Comparison of ENCODE assay signal across 17 cellular contexts in the genomic region with DNA sequence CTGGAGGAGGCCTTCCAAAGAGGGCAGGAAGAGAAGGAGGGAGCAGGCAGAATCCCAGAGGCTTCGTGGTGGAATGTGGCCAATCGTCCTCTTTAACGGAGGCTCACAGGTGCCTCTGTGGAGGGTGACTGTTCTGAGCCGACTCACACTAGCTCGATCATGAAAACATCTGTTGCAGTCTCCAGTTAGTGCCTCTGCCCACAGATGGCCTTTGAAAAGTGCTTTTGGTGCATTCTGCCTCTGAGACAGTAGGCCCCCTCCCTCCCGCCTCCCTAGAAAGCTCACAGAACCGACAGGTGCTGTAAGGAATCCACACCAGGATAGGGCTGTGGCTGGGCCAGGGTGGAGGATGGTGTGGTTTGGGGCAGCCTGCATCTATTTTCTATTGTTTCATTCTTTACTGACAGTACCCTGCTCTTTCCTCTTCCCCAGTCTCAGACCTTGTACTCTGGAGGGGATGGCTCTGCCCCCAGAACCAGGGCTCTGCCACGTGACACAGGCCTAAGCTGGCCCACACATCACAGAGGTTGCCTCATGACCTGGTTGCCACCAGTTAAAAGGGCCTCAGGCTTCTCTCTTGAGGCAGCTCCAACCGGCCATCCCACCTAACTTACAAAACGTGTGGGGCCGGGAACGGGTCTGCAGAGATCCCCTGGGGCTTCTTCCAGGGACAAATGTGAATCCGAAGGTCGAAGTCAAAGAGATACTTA. TPM values are rescaled to one million over a fixed set of nuclear protein-coding genes. Genes with fewer than 3 reads are reported as not detected.
DNase-seq lines count a peak whose midpoint lies in the region; ATAC-seq, FAIRE-seq and TF ChIP-seq lines count a peak whose summit lies in the region.
"Had no signal": no experiment of that assay in that cellular context is flagged by ENCODE, and none has a peak within 500 bp of the region (broad histone marks: within the 10 kb centered on the region; RNA-seq: fewer than 3 reads in every experiment).

No MANE protein-coding gene starts in this region.

- H3K27me3 Mint-ChIP-seq in activated naive CD8-positive, alpha-beta T cell treated with anti-CD3 and anti-CD28 coated beads, Interleukin-2, amount 10 ng/mL, durations not matched to agents 7 days and 5 days: no peaks in the 10 kb centered on the region
- no peaks in the 10 kb centered on the region for H3K27me3 Mint-ChIP-seq in activated naive CD8-positive, alpha-beta T cell treated with anti-CD3 and anti-CD28 coated beads, Interleukin-2, amount 50 U/mL, for 24 hours
- H3K27me3 Mint-ChIP-seq in T-cell: no peaks in the 10 kb centered on the region
- H3K27me3 Mint-ChIP-seq: activated naive CD4-positive, alpha-beta T cell treated with anti-CD3 and anti-CD28 coated beads, Interleukin-2, amount 50 U/mL, for 24 hours; central memory CD8-positive, alpha-beta T cell had no signal

- H3K36me3 ChIP-seq in kidney (ENCODE audit: control insufficient read depth in 1 of 2, insufficient read depth in 2 of 2, low read length in 2 of 2) (no peaks in the 10 kb centered on the region), upper lobe of right lung (no peaks in the 10 kb centered on the region)
- H3K36me3 ChIP-seq: heart left ventricle had no signal

- H3K9me3 ChIP-seq in kidney (ENCODE audit: control insufficient read depth in 1 of 2, low read length in 2 of 2) (no peaks in the 10 kb centered on the region), upper lobe of right lung (no peaks in the 10 kb centered on the region)
- H3K9me3 ChIP-seq: Caco-2 had no signal

- H3K4me1 Mint-ChIP-seq in activated naive CD8-positive, alpha-beta T cell treated with anti-CD3 and anti-CD28 coated beads, Interleukin-2, amount 10 ng/mL, durations not matched to agents 7 days and 5 days: no peaks in the 10 kb centered on the region
- no peaks in the 10 kb centered on the region for H3K4me1 Mint-ChIP-seq in activated naive CD8-positive, alpha-beta T cell treated with anti-CD3 and anti-CD28 coated beads, Interleukin-2, amount 50 U/mL, for 24 hours
- no peaks in the 10 kb centered on the region for H3K4me1 Mint-ChIP-seq in T-cell
- H3K4me1 Mint-ChIP-seq: activated naive CD4-positive, alpha-beta T cell treated with anti-CD3 and anti-CD28 coated beads, Interleukin-2, amount 50 U/mL, for 24 hours; central memory CD8-positive, alpha-beta T cell had no signal

- no peak overlapping the region for H3K27ac Mint-ChIP-seq in activated naive CD8-positive, alpha-beta T cell treated with anti-CD3 and anti-CD28 coated beads, Interleukin-2, amount 10 ng/mL, durations not matched to agents 7 days and 5 days
- no peak overlapping the region for H3K27ac Mint-ChIP-seq in activated naive CD8-positive, alpha-beta T cell treated with anti-CD3 and anti-CD28 coated beads, Interleukin-2, amount 50 U/mL, for 24 hours
- H3K27ac Mint-ChIP-seq in T-cell: no peak overlapping the region
- H3K27ac Mint-ChIP-seq: activated naive CD4-positive, alpha-beta T cell treated with anti-CD3 and anti-CD28 coated beads, Interleukin-2, amount 50 U/mL, for 24 hours; HFFc6 had no signal

- intact Hi-C loops in kidney (cut with DNase I) (no loop called here), upper lobe of right lung (cut with DNase I) (no loop called here)

- POLR2A ChIA-PET in activated naive CD8-positive, alpha-beta T cell treated with anti-CD3 and anti-CD28 coated beads, Interleukin-2, amount 10 ng/mL, durations not matched to agents 7 days and 5 days (lab: Charles Lee): no interaction called here
- POLR2A ChIA-PET in T-cell (lab: Charles Lee): no interaction called here

- H3K4me3 ChIP-seq in kidney (ENCODE audit: low read length in 2 of 2): no peak overlapping the region
- H3K4me3 ChIP-seq in upper lobe of right lung: no peak overlapping the region
- H3K4me3 ChIP-seq: heart left ventricle, skin epidermis had no signal

- CTCF ChIA-PET in T-cell (lab: Charles Lee): interaction anchor here in 1 of 2 donors (0.6 kb wide), 1 partner anchor 203 kb away, joined by 3 read pairs; no protein-coding TSS in a partner anchor

- peak; percentile 27 for DNase-seq in activated naive CD8-positive, alpha-beta T cell treated with anti-CD3 and anti-CD28 coated beads, Interleukin-2, amount 10 ng/mL, durations not matched to agents 7 days and 5 days
- DNase-seq in activated naive CD8-positive, alpha-beta T cell treated with anti-CD3 and anti-CD28 coated beads, Interleukin-2, amount 50 U/mL, for 24 hours: no peak
- DNase-seq in NCI-H524 (lab: John Stamatoyannopoulos, UW) (peak; percentile 95 to 98), kidney (peak; percentile 28), upper lobe of right lung (peak; percentile 55), T-cell (no peak), NCI-H1436 treated with DMSO at 0.1 percent for 48 hours (lab: John Stamatoyannopoulos, UW) (no peak)
- DNase-seq: ACHN, HFFc6, left cardiac atrium, MV-4-11 had no signal

- FAIRE-seq in kidney (lab: Jason Lieb, UNC): no peak

- no peak for ATAC-seq in activated naive CD8-positive, alpha-beta T cell treated with anti-CD3 and anti-CD28 coated beads, Interleukin-2, amount 10 ng/mL, durations not matched to agents 7 days and 5 days (ENCODE audit: low read depth)
- no peak for ATAC-seq in activated naive CD8-positive, alpha-beta T cell treated with anti-CD3 and anti-CD28 coated beads, Interleukin-2, amount 50 U/mL, for 24 hours
- ATAC-seq in upper lobe of right lung (no peak), T-cell (replicated peaks in 1 of 4) (no peak), HG02970 (IDR thresholded peaks at IDR 0.05; ENCODE audit: low FRiP score, unreplicated experiment) (no peak)
- ATAC-seq: heart left ventricle, left cardiac atrium had no signal

- no peaks in the 10 kb centered on the region for H3K4me1 ChIP-seq in kidney (ENCODE audit: control insufficient read depth in 1 of 2, insufficient read depth in 1 of 2, low read depth in 1 of 2, low read length in 2 of 2)
- no peaks in the 10 kb centered on the region for H3K4me1 ChIP-seq in upper lobe of right lung
- H3K4me1 ChIP-seq: heart left ventricle had no signal

- no peak overlapping the region for H3K4me3 Mint-ChIP-seq in activated naive CD8-positive, alpha-beta T cell treated with anti-CD3 and anti-CD28 coated beads, Interleukin-2, amount 10 ng/mL, durations not matched to agents 7 days and 5 days
- no peak overlapping the region for H3K4me3 Mint-ChIP-seq in activated naive CD8-positive, alpha-beta T cell treated with anti-CD3 and anti-CD28 coated beads, Interleukin-2, amount 50 U/mL, for 24 hours
- no peak overlapping the region for H3K4me3 Mint-ChIP-seq in T-cell
- H3K4me3 Mint-ChIP-seq: activated naive CD4-positive, alpha-beta T cell treated with anti-CD3 and anti-CD28 coated beads, Interleukin-2, amount 50 U/mL, for 24 hours; central memory CD8-positive, alpha-beta T cell; HFFc6 had no signal

- H3K9ac ChIP-seq in kidney (ENCODE audit: low read length in 2 of 2): no peak overlapping the region

- H3K36me3 Mint-ChIP-seq in activated naive CD8-positive, alpha-beta T cell treated with anti-CD3 and anti-CD28 coated beads, Interleukin-2, amount 10 ng/mL, durations not matched to agents 7 days and 5 days: no peaks in the 10 kb centered on the region
- no peaks in the 10 kb centered on the region for H3K36me3 Mint-ChIP-seq in activated naive CD8-positive, alpha-beta T cell treated with anti-CD3 and anti-CD28 coated beads, Interleukin-2, amount 50 U/mL, for 24 hours (ENCODE audit: low read depth)
- H3K36me3 Mint-ChIP-seq in T-cell: no peaks in the 10 kb centered on the region
- H3K36me3 Mint-ChIP-seq: activated naive CD4-positive, alpha-beta T cell treated with anti-CD3 and anti-CD28 coated beads, Interleukin-2, amount 50 U/mL, for 24 hours had no signal

- H3K27me3 ChIP-seq in upper lobe of right lung: no peaks in the 10 kb centered on the region
- H3K27me3 ChIP-seq: heart left ventricle had no signal

- no peaks in the 10 kb centered on the region for H3K9me3 Mint-ChIP-seq in activated naive CD8-positive, alpha-beta T cell treated with anti-CD3 and anti-CD28 coated beads, Interleukin-2, amount 10 ng/mL, durations not matched to agents 7 days and 5 days
- H3K9me3 Mint-ChIP-seq in activated naive CD8-positive, alpha-beta T cell treated with anti-CD3 and anti-CD28 coated beads, Interleukin-2, amount 50 U/mL, for 24 hours: no peaks in the 10 kb centered on the region
- H3K9me3 Mint-ChIP-seq in T-cell: no peaks in the 10 kb centered on the region
- H3K9me3 Mint-ChIP-seq: activated naive CD4-positive, alpha-beta T cell treated with anti-CD3 and anti-CD28 coated beads, Interleukin-2, amount 50 U/mL, for 24 hours; central memory CD8-positive, alpha-beta T cell; HFFc6 had no signal

- H3K27ac ChIP-seq in kidney (ENCODE audit: low read depth in 2 of 2, low read length in 2 of 2) (no peak overlapping the region), upper lobe of right lung (no peak overlapping the region)
- H3K27ac ChIP-seq: heart left ventricle had no signal

- TF ChIP-seq CTCF in kidney (IDR thresholded peaks at IDR 0.05; ENCODE audit: borderline replicate concordance, extremely low read depth, insufficient read depth) (no peak), upper lobe of right lung (IDR thresholded peaks at IDR 0.05) (no peak)

RNA-seq across cellular contexts. Expression of a gene that starts 27.2 kb away (rescaled TPM):
- total RNA-seq in activated naive CD8-positive, alpha-beta T cell treated with anti-CD3 and anti-CD28 coated beads, Interleukin-2, amount 10 ng/mL, durations not matched to agents 7 days and 5 days: 1 to 10 TPM; 1.4 TPM
- total RNA-seq in kidney (3.5 TPM), upper lobe of right lung (3.6 TPM), T-cell (1 to 10 TPM in 3 of 5 donors, under 1 TPM in 2; 0.28 to 1.3 (median 1.1) TPM)
- 1.4 TPM for polyA plus RNA-seq in kidney (ENCODE audit: insufficient read depth, low read depth, low replicate concordance)

RNA-seq across cellular contexts. Expression of a gene that starts 33.8 kb away (rescaled TPM):
- total RNA-seq in activated naive CD8-positive, alpha-beta T cell treated with anti-CD3 and anti-CD28 coated beads, Interleukin-2, amount 10 ng/mL, durations not matched to agents 7 days and 5 days: 1 to 10 TPM; 5.4 to 5.6 TPM
- total RNA-seq in kidney: 8.7 TPM
- polyA plus RNA-seq in kidney (ENCODE audit: insufficient read depth, low read depth, low replicate concordance): 6.1 TPM
- total RNA-seq in upper lobe of right lung: 2.3 TPM
- total RNA-seq in T-cell: 1 to 10 TPM; 1.2 to 2.6 (median 1.6) TPM

RNA-seq across cellular contexts. Expression of a gene that starts 53.5 kb away (rescaled TPM):
- total RNA-seq in activated naive CD8-positive, alpha-beta T cell treated with anti-CD3 and anti-CD28 coated beads, Interleukin-2, amount 10 ng/mL, durations not matched to agents 7 days and 5 days: 10 to 100 TPM; 53.0 to 55.8 TPM
- total RNA-seq in kidney: 59.9 TPM
- 46.1 TPM for polyA plus RNA-seq in kidney (ENCODE audit: insufficient read depth, low read depth, low replicate concordance)
- total RNA-seq in upper lobe of right lung: 54.7 TPM
- 10 to 100 TPM; 48.4 to 70.6 (median 59.3) TPM for total RNA-seq in T-cell

Comparison
In these comparisons a context has a peak if more than half of its experiments do, and no peak if none do; other contexts are left out.
1. DNase-seq: peak in activated naive CD8-positive, alpha-beta T cell treated with anti-CD3 and anti-CD28 coated beads, Interleukin-2, amount 10 ng/mL, durations not matched to agents 7 days and 5 days (single experiment), NCI-H524 (2 of 2), kidney (single experiment) and upper lobe of right lung (single experiment); none in activated naive CD8-positive, alpha-beta T cell treated with anti-CD3 and anti-CD28 coated beads, Interleukin-2, amount 50 U/mL, for 24 hours (single experiment), T-cell (0 of 34) and NCI-H1436 treated with DMSO at 0.1 percent for 48 hours (single experiment).